ENCODE assay signal across 8 cellular contexts in genomic region chr22:44023404-44024287, GRCh38. TPM values are rescaled to one million over a fixed set of nuclear protein-coding genes. Genes with fewer than 3 reads are reported as not detected.
DNase-seq lines count a peak whose midpoint lies in the region; ATAC-seq, FAIRE-seq and TF ChIP-seq lines count a peak whose summit lies in the region.

No MANE protein-coding gene starts in this region.

- no peak for TF ChIP-seq POLR2A in HepG2 (IDR thresholded peaks at IDR 0.05; ENCODE audit: insufficient read depth in 1 of 2, low read depth in 2 of 2, low read length in 2 of 2)

- peaks cover 29% of the 10 kb centered on the region for H3K36me3 Mint-ChIP-seq in stimulated activated memory B cell treated with anti-CD40 and anti-IgM and Interleukin-4, amounts not matched to agents 10 μg/mL and 1 μg/mL and 100 μg/mL, for 72 hours

- CTCF ChIA-PET in BJ (lab: Yijun Ruan, JAX) (interaction anchor here (1.2 kb wide), 1 partner anchor 30 kb away, joined by 4 read pairs; no protein-coding TSS in a partner anchor), HepG2 (lab: Yijun Ruan, JAX; ENCODE audit: low intra/inter-chr PET ratio, low total read pairs) (no interaction called here)

- H3K4me1 ChIP-seq in HepG2 (ENCODE audit: insufficient read depth, low read length) = peaks cover 5% of the 10 kb centered on the region

- H3K9ac ChIP-seq in HepG2 (ENCODE audit: insufficient read depth, low read depth, low read length) = peak overlapping the region; percentile 49

- in situ Hi-C loops in HepG2 (cut with HindIII; ENCODE audit: extremely low pct_ligation_motif_present, low pct_unique_long_range_greater_than_20kb) = no loop called here

- H4K20me1 ChIP-seq in HepG2 (ENCODE audit: insufficient read depth, low read length) = no peaks in the 10 kb centered on the region

- BruUV-seq in HepG2 (replicated peaks; lab: Mats Ljungman, UMichigan) = no TSS peak

- H3K27ac ChIP-seq in cingulate gyrus (ENCODE audit: low read depth, low read length) (peak overlapping the region; percentile 20), HepG2 (ENCODE audit: extremely low read length, insufficient read depth, low read length) (no peak overlapping the region)

- TF ChIP-seq EP300 in HepG2 (IDR thresholded peaks at IDR 0.05; ENCODE audit: low read depth in 2 of 2, low read length in 2 of 2) = no peak
- TF ChIP-seq EP300 in HepG2 (CRISPR knock-in tag; IDR thresholded peaks at IDR 0.05; ENCODE audit: borderline replicate concordance) = no peak

- DNase-seq in BJ (ENCODE audit: low read depth) (no peak), GM20000 (ENCODE audit: low spot score) (peak; percentile 86), HepG2 (ENCODE audit: low spot score) (no peak), NCI-H774 (lab: John Stamatoyannopoulos, UW) (no peak)

- H3K27me3 Mint-ChIP-seq in stimulated activated memory B cell treated with anti-CD40 and anti-IgM and Interleukin-4, amounts not matched to agents 10 μg/mL and 1 μg/mL and 100 μg/mL, for 72 hours = no peaks in the 10 kb centered on the region

- peak; percentile 75 for ATAC-seq in SK-N-SH treated with all-trans-retinoic acid at 6 μM for 48 hours
- peak; percentile 64 for ATAC-seq in HepG2
- ATAC-seq in stimulated activated memory B cell treated with anti-CD40 and anti-IgM and Interleukin-4, amounts not matched to agents 10 μg/mL and 1 μg/mL and 100 μg/mL, for 72 hours = peak; percentile 42
- no peak for ATAC-seq in HG02840 (IDR thresholded peaks at IDR 0.05; ENCODE audit: low FRiP score, unreplicated experiment)

- H3K4me1 Mint-ChIP-seq in stimulated activated memory B cell treated with anti-CD40 and anti-IgM and Interleukin-4, amounts not matched to agents 10 μg/mL and 1 μg/mL and 100 μg/mL, for 72 hours = peaks cover 79% of the 10 kb centered on the region

- no peaks in the 10 kb centered on the region for H3K9me3 Mint-ChIP-seq in stimulated activated memory B cell treated with anti-CD40 and anti-IgM and Interleukin-4, amounts not matched to agents 10 μg/mL and 1 μg/mL and 100 μg/mL, for 72 hours

- H3K79me2 ChIP-seq in HepG2 (ENCODE audit: insufficient read depth, low read length) = no peaks in the 10 kb centered on the region

- POLR2A ChIA-PET in BJ (lab: Charles Lee) = no interaction called here
- POLR2A ChIA-PET in HepG2 (lab: Yijun Ruan, JAX) = no interaction called here

- no peak for FAIRE-seq in HepG2 (lab: Jason Lieb, UNC)

- H3K4me2 ChIP-seq in HepG2 (ENCODE audit: low read depth, low read length) = peak overlapping the region; percentile 70

- peak overlapping the region; percentile 97 for H3K27ac Mint-ChIP-seq in stimulated activated memory B cell treated with anti-CD40 and anti-IgM and Interleukin-4, amounts not matched to agents 10 μg/mL and 1 μg/mL and 100 μg/mL, for 72 hours

- intact Hi-C loops in HepG2 (cut with micrococcal nuclease; ENCODE audit: unreplicated experiment) = no loop called here

- peak overlapping the region; percentile 84 for H3K4me3 Mint-ChIP-seq in stimulated activated memory B cell treated with anti-CD40 and anti-IgM and Interleukin-4, amounts not matched to agents 10 μg/mL and 1 μg/mL and 100 μg/mL, for 72 hours

- H3K4me3 ChIP-seq in BJ (ENCODE audit: low read depth, low read length) (peak overlapping the region; percentile 60), HepG2 (replicated peaks in 1 of 3; ENCODE audit: insufficient read depth in 1 of 3, low read depth in 2 of 3, low read length in 3 of 3) (peak overlapping the region; percentile 7 to 75 (median 19); a peak in 4 of 6 replicates)

- no peak for TF ChIP-seq CTCF in BJ (IDR thresholded peaks at IDR 0.05; ENCODE audit: insufficient read depth, low read depth, low read length)
- no peak for TF ChIP-seq CTCF in GM20000 (IDR thresholded peaks at IDR 0.05; ENCODE audit: extremely low read depth, missing control alignments)
- TF ChIP-seq CTCF in HepG2 (CRISPR knock-in tag; IDR thresholded peaks at IDR 0.05) = no peak

- no peaks in the 10 kb centered on the region for H3K36me3 ChIP-seq in BJ (ENCODE audit: control insufficient read depth, insufficient read depth, low read length)
- H3K36me3 ChIP-seq in HepG2 (replicated peaks in 1 of 2; ENCODE audit: control insufficient read depth in 1 of 2, insufficient read depth in 2 of 2, low read length in 2 of 2) = no peaks in the 10 kb centered on the region

- H2AFZ ChIP-seq in HepG2 (ENCODE audit: low read length) = no peak overlapping the region

- no peak for TF ChIP-seq RAD21 in HepG2 (CRISPR knock-in tag; IDR thresholded peaks at IDR 0.05)

- H3K9me3 ChIP-seq in HepG2 (ENCODE audit: low read length) = no peaks in the 10 kb centered on the region

- WGBS in HepG2 (ENCODE audit: low lambda C conversion rate) = 59% methylated on average over 10 of the region's 54 CpGs

- H3K27me3 ChIP-seq in BJ (ENCODE audit: control insufficient read depth, insufficient read depth, low read length) (no peaks in the 10 kb centered on the region), HepG2 (ENCODE audit: control insufficient read depth in 1 of 2, insufficient read depth in 2 of 2, low read length in 2 of 2) (peaks cover 0 to 15% of the 10 kb centered on the region in 2 experiments; a peak in 1 of 5 replicates)

TF ChIP-seq in HepG2, 621 proteins besides CTCF, POLR2A, EP300 and RAD21 (continues in another document):
- no peak for TF ChIP-seq TRIM22 (IDR thresholded peaks at IDR 0.05)
- TF ChIP-seq ZNF343 (CRISPR knock-in tag; IDR thresholded peaks at IDR 0.05) = 0 out of 2 replicates have a peak, but pooled peaks have one; percentile 56
- TF ChIP-seq ZNF687 (CRISPR knock-in tag; IDR thresholded peaks at IDR 0.05) = peak; percentile 63; the same call in 1 of the 2 replicates
- TF ChIP-seq ZNF766 (CRISPR knock-in tag; IDR thresholded peaks at IDR 0.05; ENCODE audit: borderline replicate concordance) = no peak

RNA-seq across cellular contexts. Expression of gene PARVB, which starts 0.5 kb away (rescaled TPM):
- polyA plus RNA-seq in BJ (2011; rRNA removed) = 57.8 and 65.8 TPM in 2 replicates
- polyA minus RNA-seq in BJ (2011; rRNA and poly(A)+ RNA removed) = 21.1 and 28.8 TPM in 2 replicates
- total RNA-seq in HepG2 (2016; rRNA removed; fragmentation: Illumina TruSeq; extraction: Trizol) = 0.15 TPM in 1 of 2 replicates, not detected in the other
- not detected in 2 replicates for total RNA-seq in HepG2 (2016; cell fraction: cytosol; rRNA removed; fragmentation: Illumina TruSeq; extraction: Trizol; ENCODE audit: low read depth)
- 0.06 TPM in 1 of 2 replicates, not detected in the other for total RNA-seq in HepG2 (2016; cell fraction: insoluble cytoplasmic fraction; rRNA removed; fragmentation: Illumina TruSeq; extraction: Trizol)
- not detected in 2 replicates for total RNA-seq in HepG2 (2016; cell fraction: membrane; rRNA removed; fragmentation: Illumina TruSeq; extraction: Trizol)
- total RNA-seq in HepG2 (2016; cell fraction: nucleus; rRNA removed; fragmentation: Illumina TruSeq; extraction: Trizol) = not detected in 2 replicates
- 0.11 and 0.18 TPM in 2 replicates for polyA plus RNA-seq in HepG2 (2011; rRNA removed)
- 0.15 and 0.19 TPM in 2 replicates for polyA plus RNA-seq in HepG2 (2011; cell fraction: cytosol; rRNA removed)
- 0.16 and 0.33 TPM in 2 replicates for polyA plus RNA-seq in HepG2 (2011; cell fraction: nucleus; rRNA removed)
- not detected in 2 replicates for polyA plus RNA-seq in HepG2 (2012)
- 0.07 and 0.15 TPM in 2 replicates for polyA plus RNA-seq in HepG2 (2016; cell fraction: cytosol; fragmentation: Illumina TruSeq; extraction: Trizol; ENCODE audit: low read depth)
- not detected in 2 replicates for polyA plus RNA-seq in HepG2 (2016; cell fraction: insoluble cytoplasmic fraction; fragmentation: Illumina TruSeq; extraction: Trizol; ENCODE audit: low read depth)
- polyA plus RNA-seq in HepG2 (2016; cell fraction: membrane; fragmentation: Illumina TruSeq; extraction: Trizol; ENCODE audit: low read depth) = 0.15 TPM in 1 of 2 replicates, not detected in the other
- polyA plus RNA-seq in HepG2 (2016; cell fraction: nucleus; fragmentation: Illumina TruSeq; extraction: Trizol; ENCODE audit: insufficient read depth, low read depth) = 0.29 and 0.56 TPM in 2 replicates
- 1.1 and 29.8 TPM in 2 replicates for polyA minus RNA-seq in HepG2 (2011; rRNA and poly(A)+ RNA removed; ENCODE audit: low replicate concordance)
- polyA minus RNA-seq in HepG2 (2011; cell fraction: cytosol; rRNA and poly(A)+ RNA removed) = 0.88 TPM in 1 of 2 replicates, not detected in the other
- polyA minus RNA-seq in HepG2 (2011; cell fraction: nucleus; rRNA and poly(A)+ RNA removed) = 1.0 TPM in 1 of 2 replicates, not detected in the other

Comparison
In these comparisons a context has a peak if more than half of its experiments do, and no peak if none do; other contexts are left out.
1. RNA of gene PARVB, which starts 0.5 kb away (polyA plus RNA-seq): 57.8 to 65.8 TPM in BJ; 0.07 to 0.56 TPM in HepG2; every median in the first group is over 10 times any median in the second.